9 cellular contexts compared by ENCODE assay signal in the genomic region with DNA sequence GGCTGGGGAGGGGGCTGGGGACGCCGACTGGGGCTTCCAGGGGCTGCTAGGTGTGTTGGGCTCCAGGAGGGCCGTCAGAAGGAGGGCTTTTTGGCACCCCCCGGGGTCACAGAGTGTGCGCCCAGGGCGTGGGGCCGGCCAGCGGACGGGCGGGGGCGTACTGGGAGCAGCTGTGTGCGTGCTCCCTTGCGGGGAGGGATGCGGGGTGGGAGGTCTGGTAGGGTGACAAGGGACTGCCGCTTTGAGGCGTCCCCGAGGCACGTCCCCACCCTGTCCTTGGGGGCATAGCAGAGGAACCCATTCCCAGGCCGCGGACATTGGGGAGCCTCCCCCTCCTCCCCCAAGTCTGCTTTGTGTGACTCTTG. TPM values are rescaled to one million over a fixed set of nuclear protein-coding genes. Genes with fewer than 3 reads are reported as not detected.
DNase-seq lines count a peak whose midpoint lies in the region; ATAC-seq and TF ChIP-seq lines count a peak whose summit lies in the region.
"Had no signal": no experiment of that assay in that cellular context is flagged by ENCODE, and none has a peak within 500 bp of the region (broad histone marks: within the 10 kb centered on the region; RNA-seq: fewer than 3 reads in every experiment).

No MANE protein-coding gene starts in this region.

- H3K27ac ChIP-seq in BLaER1 treated with 17β-estradiol and CSF1 and Interleukin-3, amounts not matched to agents 10 nM and 100 nM = no peak overlapping the region
- no peak overlapping the region for H3K27ac ChIP-seq in HEK293 (ENCODE audit: extremely low read depth, low read depth, low read length)
- H3K27ac ChIP-seq in effector memory CD4-positive, alpha-beta T cell (ENCODE audit: insufficient read depth, low read length, poor library complexity, severe bottlenecking) = no peak overlapping the region
- no peak overlapping the region for H3K27ac ChIP-seq in osteoblast (ENCODE audit: low read depth, low read length)

- no peak for DNase-seq in effector memory CD4-positive, alpha-beta T cell
- DNase-seq in osteoblast (ENCODE audit: insufficient read length, low spot score, missing footprints) (peak; percentile 68), NCI-H345 treated with DMSO at 0.1 percent for 48 hours (lab: John Stamatoyannopoulos, UW; ENCODE audit: unreplicated experiment) (no peak), COLO829 (ENCODE audit: low spot score) (no peak), MV-4-11 (lab: John Stamatoyannopoulos, UW) (no peak)
- DNase-seq: NCI-H2171 treated with DMSO at 0.1 percent for 48 hours had no signal

- peak overlapping the region; percentile 59 to 78 (median 70) for H3K4me3 ChIP-seq in BLaER1 treated with 17β-estradiol and CSF1 and Interleukin-3, amounts not matched to agents 10 nM and 100 nM
- peak overlapping the region; percentile 49 for H3K4me3 ChIP-seq in HEK293 (ENCODE audit: low read depth, low read length)
- peak overlapping the region; percentile 61 for H3K4me3 ChIP-seq in effector memory CD4-positive, alpha-beta T cell (ENCODE audit: insufficient read depth, low read depth, low read length, poor library complexity, severe bottlenecking)
- no peak overlapping the region for H3K4me3 ChIP-seq in osteoblast (ENCODE audit: insufficient read depth, low read length)

- H3K9me3 ChIP-seq in BLaER1 treated with 17β-estradiol and CSF1 and Interleukin-3, amounts not matched to agents 10 nM and 100 nM (replicated peaks in 1 of 11) = no peaks in the 10 kb centered on the region
- H3K9me3 ChIP-seq in HEK293 (ENCODE audit: control insufficient read depth, insufficient read depth, low read depth, low read length) = no peaks in the 10 kb centered on the region
- H3K9me3 ChIP-seq in effector memory CD4-positive, alpha-beta T cell (ENCODE audit: control insufficient read depth, low read length) = no peaks in the 10 kb centered on the region
- H3K9me3 ChIP-seq in osteoblast (ENCODE audit: low read depth, low read length) = no peaks in the 10 kb centered on the region

- CTCF ChIA-PET in HEK293 (lab: Yijun Ruan, JAX) = interaction anchor here (0.8 to 2.3 kb wide), 3 partner anchors 53 to 82 kb away, joined by 3 to 8 read pairs (median 3); no protein-coding TSS in a partner anchor

- H3K9ac ChIP-seq in BLaER1 treated with 17β-estradiol and CSF1 and Interleukin-3, amounts not matched to agents 10 nM and 100 nM = peak overlapping the region in 8 of 11 experiments; percentile 53 to 79 (median 68); a peak in 12 of 22 replicates

- H4K20me1 ChIP-seq in BLaER1 treated with 17β-estradiol and CSF1 and Interleukin-3, amounts not matched to agents 10 nM and 100 nM = peaks cover 0 to 45% (median 12%) of the 10 kb centered on the region in 11 experiments; a peak in 9 of 22 replicates
- peaks cover 13% of the 10 kb centered on the region for H4K20me1 ChIP-seq in osteoblast (ENCODE audit: insufficient read depth, low read length)

- peak overlapping the region; percentile 97 to 100 (median 100) for H3K4me2 ChIP-seq in BLaER1 treated with 17β-estradiol and CSF1 and Interleukin-3, amounts not matched to agents 10 nM and 100 nM
- H3K4me2 ChIP-seq in osteoblast (ENCODE audit: insufficient read depth, low read length) = peak overlapping the region; percentile 66

- H2AFZ ChIP-seq in osteoblast (ENCODE audit: low read length) = no peak overlapping the region

- TF ChIP-seq CTCF in HEK293 (tag by site-specific recombination; IDR thresholded peaks at IDR 0.05) (no peak), osteoblast (IDR thresholded peaks at IDR 0.05; ENCODE audit: extremely low read depth, low read depth, low read length) (no peak)

- H3K4me1 ChIP-seq in BLaER1 treated with 17β-estradiol and CSF1 and Interleukin-3, amounts not matched to agents 10 nM and 100 nM = peaks cover 57 to 91% (median 88%) of the 10 kb centered on the region in 10 experiments
- peaks cover 15% of the 10 kb centered on the region for H3K4me1 ChIP-seq in HEK293 (ENCODE audit: control insufficient read depth, insufficient read depth, low read length)
- peaks cover 22% of the 10 kb centered on the region for H3K4me1 ChIP-seq in effector memory CD4-positive, alpha-beta T cell (ENCODE audit: control insufficient read depth, insufficient read depth, low read length, poor library complexity, severe bottlenecking)
- H3K4me1 ChIP-seq in osteoblast (ENCODE audit: insufficient read depth, low read length) = peaks cover 9% of the 10 kb centered on the region

- H3K36me3 ChIP-seq in BLaER1 treated with 17β-estradiol and CSF1 and Interleukin-3, amounts not matched to agents 10 nM and 100 nM = no peaks in the 10 kb centered on the region
- H3K36me3 ChIP-seq in HEK293 (ENCODE audit: control insufficient read depth in 2 of 2, insufficient read depth in 1 of 2, low read length in 2 of 2) (no peaks in the 10 kb centered on the region), osteoblast (ENCODE audit: insufficient read depth, low read length) (no peaks in the 10 kb centered on the region)
- H3K36me3 ChIP-seq in effector memory CD4-positive, alpha-beta T cell (ENCODE audit: control insufficient read depth, insufficient read depth, low read length) = no peaks in the 10 kb centered on the region

- peaks cover 20 to 47% (median 26%) of the 10 kb centered on the region in 11 experiments; a peak in 20 of 22 replicates for H3K27me3 ChIP-seq in BLaER1 treated with 17β-estradiol and CSF1 and Interleukin-3, amounts not matched to agents 10 nM and 100 nM
- peaks cover 9% of the 10 kb centered on the region for H3K27me3 ChIP-seq in effector memory CD4-positive, alpha-beta T cell (replicated peaks; ENCODE audit: control insufficient read depth, insufficient read depth, low read length, poor library complexity, severe bottlenecking)
- H3K27me3 ChIP-seq in osteoblast (ENCODE audit: insufficient read depth, low read length) = peaks cover 51% of the 10 kb centered on the region

- no peaks in the 10 kb centered on the region for H3K79me2 ChIP-seq in osteoblast (ENCODE audit: insufficient read depth, low read length)

- no peak for ATAC-seq in HG03432 (IDR thresholded peaks at IDR 0.05; ENCODE audit: unreplicated experiment)

- POLR2A ChIA-PET in HEK293 (lab: Yijun Ruan, JAX) = interaction anchor here (0.6 to 2.6 kb wide), 5 partner anchors 9 to 61 kb away, joined by 3 to 17 read pairs (median 4); no protein-coding TSS in a partner anchor

TF ChIP-seq in HEK293, 187 proteins besides CTCF, POLR2A, EP300 and RAD21 (continues in another document):
- no peak for TF ChIP-seq ZNF19 (tag by site-specific recombination; IDR thresholded peaks at IDR 0.05; ENCODE audit: low read depth)
- no peak for TF ChIP-seq ZNF776 (tag by site-specific recombination; IDR thresholded peaks at IDR 0.05; ENCODE audit: borderline replicate concordance)
- TF ChIP-seq HOXA7 (CRISPR knock-in tag; IDR thresholded peaks at IDR 0.05; ENCODE audit: borderline replicate concordance) = no peak
- no peak for TF ChIP-seq YY1 (tag by site-specific recombination; IDR thresholded peaks at IDR 0.05)
- TF ChIP-seq, protein P1, sequence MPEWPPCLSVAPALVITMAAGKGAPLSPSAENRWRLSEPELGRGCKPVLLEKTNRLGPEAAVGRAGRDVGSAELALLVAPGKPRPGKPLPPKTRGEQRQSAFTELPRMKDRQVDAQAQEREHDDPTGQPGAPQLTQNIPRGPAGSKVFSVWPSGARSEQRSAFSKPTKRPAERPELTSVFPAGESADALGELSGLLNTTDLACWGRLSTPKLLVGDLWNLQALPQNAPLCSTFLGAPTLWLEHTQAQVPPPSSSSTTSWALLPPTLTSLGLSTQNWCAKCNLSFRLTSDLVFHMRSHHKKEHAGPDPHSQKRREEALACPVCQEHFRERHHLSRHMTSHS (tag by site-specific recombination; IDR thresholded peaks at IDR 0.05) = no peak
- TF ChIP-seq ZBTB7A (tag by site-specific recombination; IDR thresholded peaks at IDR 0.05; ENCODE audit: low read depth) = no peak
- TF ChIP-seq SCRT1 (tag by site-specific recombination; IDR thresholded peaks at IDR 0.05; ENCODE audit: borderline replicate concordance) = no peak
- no peak for TF ChIP-seq ZNF416 (tag by site-specific recombination; IDR thresholded peaks at IDR 0.05)
- no peak for TF ChIP-seq ZNF791 (tag by site-specific recombination; IDR thresholded peaks at IDR 0.05)
- TF ChIP-seq ZNF549 (tag by site-specific recombination; IDR thresholded peaks at IDR 0.05) = no peak
- no peak for TF ChIP-seq ZNF324 (tag by site-specific recombination; IDR thresholded peaks at IDR 0.05)
- TF ChIP-seq ZNF248 (tag by site-specific recombination; IDR thresholded peaks at IDR 0.05) = no peak
- no peak for TF ChIP-seq ZNF660 (tag by site-specific recombination; IDR thresholded peaks at IDR 0.05)
- peak; percentile 15; the same call in 1 of the 2 replicates for TF ChIP-seq KLF8 (tag by site-specific recombination; IDR thresholded peaks at IDR 0.05)
- no peak for TF ChIP-seq ZNF121 (tag by site-specific recombination; IDR thresholded peaks at IDR 0.05)
- TF ChIP-seq, protein P2, sequence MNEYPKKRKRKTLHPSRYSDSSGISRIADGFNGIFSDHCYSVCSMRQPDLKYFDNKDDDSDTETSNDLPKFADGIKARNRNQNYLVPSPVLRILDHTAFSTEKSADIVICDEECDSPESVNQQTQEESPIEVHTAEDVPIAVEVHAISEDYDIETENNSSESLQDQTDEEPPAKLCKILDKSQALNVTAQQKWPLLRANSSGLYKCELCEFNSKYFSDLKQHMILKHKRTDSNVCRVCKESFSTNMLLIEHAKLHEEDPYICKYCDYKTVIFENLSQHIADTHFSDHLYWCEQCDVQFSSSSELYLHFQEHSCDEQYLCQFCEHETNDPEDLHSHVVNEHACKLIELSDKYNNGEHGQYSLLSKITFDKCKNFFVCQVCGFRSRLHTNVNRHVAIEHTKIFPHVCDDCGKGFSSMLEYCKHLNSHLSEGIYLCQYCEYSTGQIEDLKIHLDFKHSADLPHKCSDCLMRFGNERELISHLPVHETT (tag by site-specific recombination; IDR thresholded peaks at IDR 0.05) = no peak
- no peak for TF ChIP-seq ZNF596 (tag by site-specific recombination; IDR thresholded peaks at IDR 0.05)
- TF ChIP-seq KLF10 (tag by site-specific recombination; IDR thresholded peaks at IDR 0.05) = no peak

RNA-seq across cellular contexts. Expression of a gene that starts 1.1 kb away (rescaled TPM):
- not detected in 2 replicates for total RNA-seq in osteoblast
